Comparison of ENCODE assay signal across 17 cellular contexts in genomic region chr14:45798659-45799058, GRCh38.
A peak's percentile ranks its signal among the peaks of the same experiment; 100 is the strongest.
DNase-seq lines count a peak whose midpoint lies in the region; ATAC-seq, FAIRE-seq and TF ChIP-seq lines count a peak whose summit lies in the region.
"Had no signal": no experiment of that assay in that cellular context is flagged by ENCODE, and none has a peak within 500 bp of the region (broad histone marks: within the 10 kb centered on the region; RNA-seq: fewer than 3 reads in every experiment).

No MANE protein-coding gene starts in this region.

- no peaks in the 10 kb centered on the region for H3K4me1 ChIP-seq in GM12878 (ENCODE audit: control insufficient read depth, insufficient read depth, low read length)
- peaks cover 15% of the 10 kb centered on the region for H3K4me1 ChIP-seq in keratinocyte (ENCODE audit: control insufficient read depth, extremely low read depth, insufficient read depth, low read length)
- no peaks in the 10 kb centered on the region for H3K4me1 ChIP-seq in SJCRH30

- no peak for ATAC-seq in GM12878
- ATAC-seq: GM23338, HCT116 had no signal

- no TSS peak for BruUV-seq in GM12878 (replicated peaks; lab: Mats Ljungman, UMichigan)

- POLR2A ChIA-PET in GM12878 (lab: Charles Lee) = interaction anchor here (0.8 to 1.0 kb wide), 3 partner anchors 9 to 78 kb away, joined by 3 to 5 read pairs (median 3); no protein-coding TSS in a partner anchor

- RAD21 ChIA-PET in GM12878 (lab: Charles Lee; ENCODE audit: unreplicated experiment) = interaction anchor here (0.9 to 3.2 kb wide), 5 partner anchors 10 to 188 kb away, joined by 3 to 15 read pairs (median 6); no protein-coding TSS in a partner anchor

- DNase-seq in GM12878 (ENCODE audit: low read depth, low spot score) (no peak), epithelial cell of esophagus (ENCODE audit: low read depth) (peak; percentile 26), keratinocyte (ENCODE audit: low read depth, low spot score) (no peak), glomerular visceral epithelial cell (ENCODE audit: extremely low spot score) (no peak), NCI-H748 treated with DMSO at 0.1 percent for 48 hours (lab: John Stamatoyannopoulos, UW) (no peak), SJCRH30 (no peak)
- DNase-seq: C1 segment of cervical spinal cord; Calu3; CD4-positive, alpha-beta memory T cell; COR-L47; DMS53; DMS79 treated with DMSO at 0.1 percent for 48 hours; GF-D8; H9 had no signal

- H3K27me3 ChIP-seq in GM12878 (replicated peaks in 1 of 2; ENCODE audit: control insufficient read depth in 2 of 2, insufficient read depth in 2 of 2, low read length in 1 of 2) (no peaks in the 10 kb centered on the region), keratinocyte (ENCODE audit: control insufficient read depth, extremely low read depth, insufficient read depth, low read length) (no peaks in the 10 kb centered on the region), SJCRH30 (no peaks in the 10 kb centered on the region)

- intact Hi-C loops in GM12878 (cut with micrococcal nuclease; ENCODE audit: unreplicated experiment) = no loop called here

- H3K36me3 ChIP-seq in GM12878 (ENCODE audit: control insufficient read depth in 2 of 2, insufficient read depth in 2 of 2, low read length in 1 of 2) (no peaks in the 10 kb centered on the region), keratinocyte (ENCODE audit: control insufficient read depth in 2 of 2, extremely low read depth in 1 of 2, insufficient read depth in 2 of 2, low read length in 2 of 2) (no peaks in the 10 kb centered on the region), SJCRH30 (no peaks in the 10 kb centered on the region)

- H3K79me2 ChIP-seq in GM12878 (ENCODE audit: control insufficient read depth, insufficient read depth, low read length) (no peaks in the 10 kb centered on the region), keratinocyte (ENCODE audit: control insufficient read depth, insufficient read depth, low read length) (no peaks in the 10 kb centered on the region)

- H4K20me1 ChIP-seq in GM12878 (ENCODE audit: control insufficient read depth, insufficient read depth) (no peaks in the 10 kb centered on the region), keratinocyte (ENCODE audit: control insufficient read depth, extremely low read depth, insufficient read depth, low read length) (no peaks in the 10 kb centered on the region)

- in situ Hi-C loops in GM12878 (cut with MboI) = no loop called here

- TF ChIP-seq CTCF in GM12878 (IDR thresholded peaks at IDR 0.05 in 2 of 3, conservative IDR thresholded peaks at IDR 0.05 in 1 of 3; ENCODE audit: control insufficient read depth in 2 of 3, extremely low read depth in 1 of 3, insufficient read depth in 1 of 3, low read depth in 3 of 3, low read length in 3 of 3) = no peak
- no peak for TF ChIP-seq CTCF in epithelial cell of esophagus (IDR thresholded peaks at IDR 0.05; ENCODE audit: insufficient read depth, low read depth, low read length, missing control alignments)
- TF ChIP-seq CTCF in keratinocyte (optimal IDR thresholded peaks at IDR 0.05 in 1 of 3, IDR thresholded peaks at IDR 0.05 in 1 of 3, conservative IDR thresholded peaks at IDR 0.05 in 1 of 3; ENCODE audit: extremely low read depth in 1 of 3, insufficient read depth in 2 of 3, low read length in 3 of 3) = no peak

- no peak for TF ChIP-seq POLR2A in GM12878 (IDR thresholded peaks at IDR 0.05; ENCODE audit: low read depth, low read length)

- TF ChIP-seq RAD21 in GM12878 (IDR thresholded peaks at IDR 0.05; ENCODE audit: insufficient read depth, low read depth, low read length) = no peak

- H3K4me3 ChIP-seq in GM12878 (no peak overlapping the region), epithelial cell of esophagus (ENCODE audit: low read length) (no peak overlapping the region), keratinocyte (ENCODE audit: control insufficient read depth in 2 of 3, extremely low read depth in 1 of 3, insufficient read depth in 2 of 3, low read depth in 1 of 3, low read length in 3 of 3) (no peak overlapping the region), SJCRH30 (no peak overlapping the region)
- H3K4me3 ChIP-seq: GM23338 had no signal

- 55% methylated on average over 3 of the region's 3 CpGs for WGBS in GM12878 (ENCODE audit: insufficient coverage, insufficient replicate concordance, low lambda C conversion rate, missing lambda C conversion rate)

- no peak overlapping the region for H2AFZ ChIP-seq in GM12878 (ENCODE audit: control insufficient read depth, low read depth, low read length)
- peak overlapping the region; percentile 7 for H2AFZ ChIP-seq in keratinocyte (ENCODE audit: control insufficient read depth, low read length)
- H2AFZ ChIP-seq: GM23338 had no signal

- dilution Hi-C loops in keratinocyte (cut with MboI; ENCODE audit: extremely low pct_ligation_motif_present, low sequenced_read_pairs) = no loop called here

- TF ChIP-seq EP300 in GM12878 (IDR thresholded peaks at IDR 0.05; ENCODE audit: borderline replicate concordance in 1 of 2, control insufficient read depth in 1 of 2, low read depth in 2 of 2, low read length in 2 of 2) = no peak

- H3K4me2 ChIP-seq in GM12878 (ENCODE audit: control insufficient read depth, insufficient read depth) = no peak overlapping the region
- no peak overlapping the region for H3K4me2 ChIP-seq in keratinocyte (ENCODE audit: control insufficient read depth, extremely low read depth, insufficient read depth, low read depth, low read length)
- H3K4me2 ChIP-seq: GM23338 had no signal

- SMC1A ChIA-PET in GM12878 (lab: Charles Lee; ENCODE audit: uncharacterized antibody, unreplicated experiment) = interaction anchor here (0.8 to 1.7 kb wide), 9 partner anchors 11 to 98 kb away, joined by 3 to 7 read pairs (median 4); no protein-coding TSS in a partner anchor

- no peaks in the 10 kb centered on the region for H3K9me1 ChIP-seq in keratinocyte (ENCODE audit: control insufficient read depth, extremely low read depth, insufficient read depth, low read length)

- peak; percentile 13 for FAIRE-seq in GM12878 (lab: Jason Lieb, UNC)
- FAIRE-seq in keratinocyte (lab: Jason Lieb, UNC) = peak; percentile 87
- FAIRE-seq: GM12892 had no signal

- no peak overlapping the region for H3K27ac ChIP-seq in GM12878 (ENCODE audit: control insufficient read depth, insufficient read depth)
- no peak overlapping the region for H3K27ac ChIP-seq in keratinocyte (ENCODE audit: control insufficient read depth, insufficient read depth, low read length)
- no peak overlapping the region for H3K27ac ChIP-seq in SJCRH30

- no peaks in the 10 kb centered on the region; the same call in 2 of the 3 replicates for H3K9me3 ChIP-seq in GM12878 (replicated peaks; ENCODE audit: control insufficient read depth, insufficient read depth, low read length)
- H3K9me3 ChIP-seq in keratinocyte (ENCODE audit: control insufficient read depth, low read depth, low read length) = no peaks in the 10 kb centered on the region
- H3K9me3 ChIP-seq in SJCRH30 (replicated peaks) = no peaks in the 10 kb centered on the region

- H3K9ac ChIP-seq in GM12878 (ENCODE audit: control insufficient read depth, insufficient read depth, low read length) (no peak overlapping the region), keratinocyte (ENCODE audit: control insufficient read depth, extremely low read depth, insufficient read depth, low read length) (no peak overlapping the region)

- CTCF ChIA-PET in GM12878 (lab: Yijun Ruan, JAX) = interaction anchor here (0.6 to 1.6 kb wide), 8 partner anchors 9 to 151 kb away, joined by 3 to 4 read pairs (median 3); no protein-coding TSS in a partner anchor

TF ChIP-seq in GM12878, 131 proteins besides CTCF, POLR2A, EP300 and RAD21:
- TF ChIP-seq BHLHE40 (IDR thresholded peaks at IDR 0.05; ENCODE audit: borderline replicate concordance in 1 of 2, low read depth in 2 of 2, low read length in 1 of 2) = no peak
- TF ChIP-seq SREBF1 (IDR thresholded peaks at IDR 0.05; ENCODE audit: low read length) = no peak
- TF ChIP-seq CBFB (IDR thresholded peaks at IDR 0.05; ENCODE audit: low read depth) = no peak
- no peak for TF ChIP-seq HDAC2 (IDR thresholded peaks at IDR 0.05)
- no peak for TF ChIP-seq SPI1 (IDR thresholded peaks at IDR 0.05; ENCODE audit: borderline replicate concordance, insufficient read depth, low read depth, low read length)
- TF ChIP-seq HCFC1 (IDR thresholded peaks at IDR 0.05; ENCODE audit: low read length) = no peak
- TF ChIP-seq MTA2 (IDR thresholded peaks at IDR 0.05; ENCODE audit: low read depth) = no peak
- no peak for TF ChIP-seq NFIC (IDR thresholded peaks at IDR 0.05; ENCODE audit: low read depth, low read length)
- no peak for TF ChIP-seq E2F4 (IDR thresholded peaks at IDR 0.05; ENCODE audit: low read depth, low read length)
- TF ChIP-seq PAX5 (IDR thresholded peaks at IDR 0.05; ENCODE audit: borderline replicate concordance, low read depth, low read length) = no peak
TF ChIP-seq in GM12878: peak in this region for 0.
